ENCODE assay signal across 11 cellular contexts in the genomic region with DNA sequence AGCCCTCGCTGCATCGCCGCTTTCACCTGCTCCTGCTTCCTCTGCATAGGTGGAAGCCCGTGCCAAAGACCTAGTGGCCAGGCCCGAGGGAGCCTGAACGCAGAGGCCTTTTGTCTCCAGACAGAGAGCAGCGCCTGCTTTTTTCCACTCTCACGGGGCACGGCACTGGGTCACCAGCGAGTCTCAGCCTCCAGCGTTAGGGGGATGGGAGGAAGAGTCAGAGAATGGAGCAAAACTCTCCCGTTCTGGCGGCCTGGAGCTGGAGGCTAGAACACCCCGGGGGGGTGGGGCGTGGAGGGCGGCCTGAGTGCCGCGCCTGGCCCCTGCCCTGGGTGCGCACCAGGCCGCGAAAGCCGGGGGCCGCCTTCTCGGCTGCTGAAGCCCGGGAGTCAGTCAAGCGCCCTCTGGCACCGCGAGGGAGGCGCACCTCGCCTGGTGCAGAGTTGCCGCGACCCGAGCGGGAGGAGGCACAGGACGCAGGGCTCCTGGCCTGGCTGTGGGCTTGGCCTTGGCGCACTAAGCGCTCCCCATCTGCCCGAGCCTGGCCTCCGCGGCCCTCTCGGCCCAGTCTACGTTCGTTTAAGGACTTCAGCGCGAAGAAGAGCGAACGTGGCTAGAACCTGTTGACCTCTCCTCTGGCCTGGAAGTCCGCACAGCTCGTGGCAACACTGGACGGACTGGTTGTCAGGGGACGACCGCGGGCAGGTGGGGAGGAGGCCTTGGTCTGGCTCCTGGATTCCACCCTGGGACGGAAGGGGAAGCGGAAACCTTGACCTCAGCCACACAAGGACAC. TPM values are rescaled to one million over a fixed set of nuclear protein-coding genes. Genes with fewer than 3 reads are reported as not detected.
A peak's percentile ranks its signal among the peaks of the same experiment; 100 is the strongest.
DNase-seq lines count a peak whose midpoint lies in the region; ATAC-seq and TF ChIP-seq lines count a peak whose summit lies in the region.
"Had no signal": no experiment of that assay in that cellular context is flagged by ENCODE, and none has a peak within 500 bp of the region (broad histone marks: within the 10 kb centered on the region; RNA-seq: fewer than 3 reads in every experiment).

No MANE protein-coding gene starts in this region.

- no peak overlapping the region for H3K9ac ChIP-seq in mammary epithelial cell (ENCODE audit: insufficient read depth, low read length)

- TF ChIP-seq POLR2A in breast epithelium (IDR thresholded peaks at IDR 0.05) (no peak), gastroesophageal sphincter (IDR thresholded peaks at IDR 0.05) (peak in 1 of 2 donors; percentile 28)

- peak; percentile 5 for ATAC-seq in gastroesophageal sphincter
- ATAC-seq in aorta (ENCODE audit: low FRiP score), result no peak

- H3K9me3 Mint-ChIP-seq in neural crest cell, result no peaks in the 10 kb centered on the region
- H3K9me3 Mint-ChIP-seq: activated T-cell treated with anti-CD3 and anti-CD28 coated beads, Interleukin-2, amount 50 U/mL, for 72 hours had no signal

- H3K27me3 ChIP-seq in breast epithelium (peaks cover 0 to 13% of the 10 kb centered on the region in 2 donors), mammary epithelial cell (ENCODE audit: insufficient read depth, low read length) (no peaks in the 10 kb centered on the region), gastroesophageal sphincter (no peaks in the 10 kb centered on the region), aorta (ENCODE audit: control insufficient read depth in 1 of 2, insufficient read depth in 2 of 2, low read length in 1 of 2) (no peaks in the 10 kb centered on the region)

- DNase-seq in breast epithelium (ENCODE audit: low spot score in 2 of 2) (peak in 1 of 2 donors; percentile 56), mammary epithelial cell (no peak), neural crest cell (ENCODE audit: low read depth, low spot score) (no peak), aorta (peak; percentile 48 to 77), GOT3 (lab: John Stamatoyannopoulos, UW) (no peak), H4 (ENCODE audit: low spot score) (no peak)
- no peak for DNase-seq in stimulated activated naive CD4-positive, alpha-beta T cell (lab: John Stamatoyannopoulos, UW)
- DNase-seq: activated T-cell treated with anti-CD3 and anti-CD28 coated beads, Interleukin-2, amount 50 U/mL, for 72 hours; GDM1; NCI-H146 had no signal

- H3K27ac ChIP-seq in breast epithelium (peak overlapping the region in 1 of 2 donors; percentile 92), mammary epithelial cell (ENCODE audit: insufficient read depth, low read depth, low read length) (no peak overlapping the region), gastroesophageal sphincter (peak overlapping the region; percentile 75 to 98 (median 94)), aorta (ENCODE audit: low read depth in 1 of 2, low read length in 2 of 2) (no peak overlapping the region)

- no peaks in the 10 kb centered on the region for H3K36me3 ChIP-seq in breast epithelium
- H3K36me3 ChIP-seq in mammary epithelial cell (ENCODE audit: insufficient read depth, low read length), result no peaks in the 10 kb centered on the region
- no peaks in the 10 kb centered on the region for H3K36me3 ChIP-seq in gastroesophageal sphincter
- no peaks in the 10 kb centered on the region for H3K36me3 ChIP-seq in aorta (ENCODE audit: control insufficient read depth in 1 of 2, insufficient read depth in 2 of 2, low read length in 1 of 2)

- peak overlapping the region; percentile 96 for H3K4me3 Mint-ChIP-seq in neural crest cell
- H3K4me3 Mint-ChIP-seq: activated T-cell treated with anti-CD3 and anti-CD28 coated beads, Interleukin-2, amount 50 U/mL, for 72 hours had no signal

- peak overlapping the region in 2 of 3 donors; percentile 12 to 36 for H3K4me3 ChIP-seq in breast epithelium
- H3K4me3 ChIP-seq in mammary epithelial cell (replicated peaks in 1 of 3; ENCODE audit: insufficient read depth in 1 of 3, low read depth in 2 of 3, low read length in 3 of 3), result no peak overlapping the region
- H3K4me3 ChIP-seq in gastroesophageal sphincter, result peak overlapping the region in 1 of 2 donors; percentile 40
- H3K4me3 ChIP-seq in aorta (ENCODE audit: low read length in 2 of 2), result no peak overlapping the region

- CTCF ChIA-PET in mammary epithelial cell (lab: Charles Lee; ENCODE audit: low non-redundant PET), result no interaction called here

- H4K20me1 ChIP-seq in mammary epithelial cell (ENCODE audit: insufficient read depth, low read length), result no peaks in the 10 kb centered on the region

- H3K27me3 Mint-ChIP-seq in neural crest cell (ENCODE audit: low read depth), result peaks cover 72% of the 10 kb centered on the region

- peaks cover 0 to 4% of the 10 kb centered on the region in 2 donors for H3K4me1 ChIP-seq in breast epithelium
- peaks cover 18% of the 10 kb centered on the region for H3K4me1 ChIP-seq in mammary epithelial cell (ENCODE audit: insufficient read depth, low read length)
- H3K4me1 ChIP-seq in gastroesophageal sphincter, result peaks cover 0 to 95% (median 19%) of the 10 kb centered on the region in 3 donors
- no peaks in the 10 kb centered on the region for H3K4me1 ChIP-seq in aorta (ENCODE audit: control insufficient read depth in 1 of 2, insufficient read depth in 2 of 2, low read length in 2 of 2)

- H3K9me3 ChIP-seq in breast epithelium (no peaks in the 10 kb centered on the region), mammary epithelial cell (replicated peaks; ENCODE audit: insufficient read depth, low read length) (no peaks in the 10 kb centered on the region), gastroesophageal sphincter (no peaks in the 10 kb centered on the region), aorta (ENCODE audit: control insufficient read depth, low read length) (no peaks in the 10 kb centered on the region)

- H2AFZ ChIP-seq in mammary epithelial cell (ENCODE audit: low read depth, low read length), result no peak overlapping the region

- no peaks in the 10 kb centered on the region for H3K79me2 ChIP-seq in mammary epithelial cell (ENCODE audit: insufficient read depth, low read length)

- 98% methylated on average over 22 of the region's 55 CpGs for WGBS in mammary epithelial cell (ENCODE audit: low coverage, missing lambda C conversion rate)
- WGBS in gastroesophageal sphincter (ENCODE audit: low coverage in 1 of 2), 2 donors, result no CpG with 5 or more reads among the region's 55 CpGs
- 86 to 87% methylated on average over 52 to 55 of the region's 55 CpGs for WGBS in aorta, 2 donors

- H3K4me2 ChIP-seq in mammary epithelial cell (ENCODE audit: insufficient read depth, low read depth, low read length), result no peak overlapping the region

- in situ Hi-C loops in mammary epithelial cell (cut with MboI; ENCODE audit: low sequenced_read_pairs in 2 of 2), result loop anchor here in 1 of 2 donors (25.0 kb wide), 1 partner anchor 885 kb away; no protein-coding TSS in a partner anchor

- TF ChIP-seq EP300 in gastroesophageal sphincter (IDR thresholded peaks at IDR 0.05), result no peak

- H3K36me3 Mint-ChIP-seq in neural crest cell (ENCODE audit: low read depth), result peaks cover 2% of the 10 kb centered on the region

- H3K4me1 Mint-ChIP-seq in neural crest cell, result peaks cover 82% of the 10 kb centered on the region

- dilution Hi-C loops in mammary epithelial cell (cut with HindIII; ENCODE audit: low sequenced_read_pairs), result no loop called here

- BruUV-seq in mammary epithelial cell (replicated peaks; lab: Mats Ljungman, UMichigan), result no TSS peak

- TF ChIP-seq CTCF in breast epithelium (IDR thresholded peaks at IDR 0.05) (no peak), mammary epithelial cell (conservative IDR thresholded peaks at IDR 0.05 in 1 of 2, IDR thresholded peaks at IDR 0.05 in 1 of 2; ENCODE audit: extremely low read depth in 1 of 2, insufficient read depth in 1 of 2, low read depth in 1 of 2, low read length in 2 of 2) (no peak), gastroesophageal sphincter (IDR thresholded peaks at IDR 0.05) (peak in 1 of 4 experiments; percentile 1), neural crest cell (conservative IDR thresholded peaks at IDR 0.05) (peak; percentile 20)

- H3K27ac Mint-ChIP-seq in neural crest cell (ENCODE audit: unreplicated experiment), result peak overlapping the region; percentile 77
- H3K27ac Mint-ChIP-seq: activated T-cell treated with anti-CD3 and anti-CD28 coated beads, Interleukin-2, amount 50 U/mL, for 72 hours had no signal

- intact Hi-C loops in breast epithelium (cut with DNase I; ENCODE audit: low total_unique reads), result no loop called here
- intact Hi-C loops in mammary epithelial cell (cut with micrococcal nuclease), result no loop called here
- intact Hi-C loops in aorta (cut with DNase I), result loop anchor here in 1 of 2 donors (5.0 to 10.0 kb wide), 2 partner anchors 1187 to 1425 kb away; no protein-coding TSS in a partner anchor

RNA-seq across cellular contexts. Expression of a gene that starts 21.5 kb away (rescaled TPM):
- total RNA-seq in breast epithelium (10 to 100 TPM; 13.2 to 22.9 (median 13.6) TPM), mammary epithelial cell (10 to 100 TPM in 1 of 2 donors, 1 to 10 TPM in 1; 3.2 to 34.1 TPM), gastroesophageal sphincter (100 to 1,000 TPM in 1 of 4 donors, 10 to 100 TPM in 3; 82.7 to 126 (median 91.8) TPM), neural crest cell (147 and 150 TPM in 2 replicates), aorta (100 to 1,000 TPM; 102 to 132 TPM)
- polyA plus RNA-seq in mammary epithelial cell (17.8 TPM), aorta (100 to 1,000 TPM in 1 of 2 donors, 10 to 100 TPM in 1; 26.0 to 115 TPM)
- polyA minus RNA-seq in mammary epithelial cell, result 31.9 TPM
- 3.1 and 4.0 TPM in 2 replicates for total RNA-seq in H4 (2014; rRNA removed; shearing (Covaris generic))
- total RNA-seq: activated T-cell treated with anti-CD3 and anti-CD28 coated beads, Interleukin-2, amount 50 U/mL, for 72 hours had no signal

Comparison
In these comparisons a context has a peak if more than half of its experiments do, and no peak if none do; other contexts are left out.
1. H3K4me3 ChIP-seq: peak in breast epithelium (2 of 3); none in mammary epithelial cell (0 of 3) and aorta (0 of 2).
2. DNase-seq: peak in aorta (2 of 2); none in mammary epithelial cell (single experiment), neural crest cell (single experiment), GOT3 (single experiment), stimulated activated naive CD4-positive, alpha-beta T cell (0 of 6) and H4 (single experiment).
3. H3K27ac ChIP-seq: peak in gastroesophageal sphincter (4 of 4); none in mammary epithelial cell (single experiment) and aorta (0 of 2).